23 cellular contexts compared by ENCODE assay signal in genomic region chr21:44722701-44723100, GRCh38. TPM values are rescaled to one million over a fixed set of nuclear protein-coding genes. Genes with fewer than 3 reads are reported as not detected.
DNase-seq lines count a peak whose midpoint lies in the region; ATAC-seq lines count a peak whose summit lies in the region.
"Had no signal": no experiment of that assay in that cellular context is flagged by ENCODE, and none has a peak within 500 bp of the region (broad histone marks: within the 10 kb centered on the region; RNA-seq: fewer than 3 reads in every experiment).

No MANE protein-coding gene starts in this region.

- no peak for ATAC-seq in sciatic nerve
- ATAC-seq in HG03378 (IDR thresholded peaks at IDR 0.05; ENCODE audit: unreplicated experiment) = no peak
- no peak for ATAC-seq in HG02938 (IDR thresholded peaks at IDR 0.05; ENCODE audit: unreplicated experiment)

- H3K27ac Mint-ChIP-seq in immature natural killer cell = peak overlapping the region in 1 of 6 donors; percentile 8
- H3K27ac Mint-ChIP-seq: stimulated activated memory B cell treated with anti-CD40 and anti-IgM and Interleukin-4, amounts not matched to agents 10 μg/mL and 1 μg/mL and 100 μg/mL, for 72 hours had no signal

- peaks cover 0 to 6% (median 0%) of the 10 kb centered on the region in 3 donors for H3K36me3 Mint-ChIP-seq in immature natural killer cell
- H3K36me3 Mint-ChIP-seq: stimulated activated memory B cell treated with anti-CD40 and anti-IgM and Interleukin-4, amounts not matched to agents 10 μg/mL and 1 μg/mL and 100 μg/mL, for 72 hours had no signal

- peaks cover 12 to 15% of the 10 kb centered on the region in 2 donors for H3K4me1 Mint-ChIP-seq in immature natural killer cell

- H3K27me3 Mint-ChIP-seq in immature natural killer cell (ENCODE audit: low read depth in 3 of 3) = peaks cover 13 to 34% (median 27%) of the 10 kb centered on the region in 3 donors

- no peaks in the 10 kb centered on the region for H3K9me3 Mint-ChIP-seq in immature natural killer cell
- H3K9me3 Mint-ChIP-seq: stimulated activated memory B cell treated with anti-CD40 and anti-IgM and Interleukin-4, amounts not matched to agents 10 μg/mL and 1 μg/mL and 100 μg/mL, for 72 hours had no signal

- intact Hi-C loops in sciatic nerve (cut with DNase I) = no loop called here

- DNase-seq in activated effector memory CD4-positive, alpha-beta T cell treated with anti-CD3 and anti-CD28 coated beads, Interleukin-2, amount 50 U/mL, for 16 hours = peak; percentile 50
- no peak for DNase-seq in activated effector memory CD4-positive, alpha-beta T cell treated with Interleukin-2 at 50 U/mL for 16 hours
- DNase-seq in NCI-H146 (lab: John Stamatoyannopoulos, UW) = peak; percentile 65
- DNase-seq in immature natural killer cell = no peak
- DNase-seq in sciatic nerve (ENCODE audit: low spot score) = peak; percentile 10
- DNase-seq in OCI-M2 (lab: John Stamatoyannopoulos, UW; ENCODE audit: unreplicated experiment) = no peak
- DNase-seq: activated CD4-positive, CD25-positive, alpha-beta regulatory T cell treated with anti-CD3 and anti-CD28 coated beads, Interleukin-2, amount 50 U/mL, for 72 hours; cerebellar nuclear complex; DMS79; heart right ventricle; islet precursor cell; NCI-H2107; NCI-H774; PC-9; T1000; thyroid gland had no signal

- peak overlapping the region in 4 of 5 donors; percentile 53 to 77 (median 64) for H3K4me3 Mint-ChIP-seq in immature natural killer cell
- H3K4me3 Mint-ChIP-seq: stimulated activated memory B cell treated with anti-CD40 and anti-IgM and Interleukin-4, amounts not matched to agents 10 μg/mL and 1 μg/mL and 100 μg/mL, for 72 hours had no signal

RNA-seq across cellular contexts. Expression of gene TSPEAR, which starts 11.3 kb away (rescaled TPM):
- polyA plus RNA-seq in immature natural killer cell = not detected
- total RNA-seq in sciatic nerve = not detected
- total RNA-seq: aorta, PC-9, SK-MEL-5 had no signal
- polyA plus RNA-seq: aorta, BJ had no signal

RNA-seq across cellular contexts. Expression of gene KRTAP10-12, which starts 25.7 kb away (rescaled TPM):
- polyA plus RNA-seq in immature natural killer cell = not detected
- total RNA-seq in sciatic nerve = not detected
- total RNA-seq: aorta, H4, heart right ventricle, PC-9, SK-MEL-5, thyroid gland had no signal
- polyA plus RNA-seq: aorta, BJ, heart right ventricle had no signal

RNA-seq across cellular contexts. Expression of gene KRTAP12-1, which starts 40.7 kb away (rescaled TPM):
- not detected for polyA plus RNA-seq in immature natural killer cell
- not detected for total RNA-seq in sciatic nerve
- total RNA-seq: aorta, H4, heart right ventricle, PC-9, SK-MEL-5 had no signal
- polyA plus RNA-seq: aorta, BJ, heart right ventricle had no signal

RNA-seq across cellular contexts. Expression of gene KRTAP12-2, which starts 56.0 kb away (rescaled TPM):
- not detected for polyA plus RNA-seq in immature natural killer cell
- not detected for total RNA-seq in sciatic nerve
- total RNA-seq: aorta, H4, heart right ventricle, PC-9, SK-MEL-5 had no signal
- polyA plus RNA-seq: aorta, BJ, heart right ventricle had no signal

Comparison
In these comparisons a context has a peak if more than half of its experiments do, and no peak if none do; other contexts are left out.
1. DNase-seq: peak in activated effector memory CD4-positive, alpha-beta T cell treated with anti-CD3 and anti-CD28 coated beads, Interleukin-2, amount 50 U/mL, for 16 hours (single experiment), NCI-H146 (single experiment) and sciatic nerve (single experiment); none in activated effector memory CD4-positive, alpha-beta T cell treated with Interleukin-2 at 50 U/mL for 16 hours (single experiment), immature natural killer cell (0 of 3) and OCI-M2 (single experiment).